Comparison of ENCODE assay signal across 15 cellular contexts in the genomic region with DNA sequence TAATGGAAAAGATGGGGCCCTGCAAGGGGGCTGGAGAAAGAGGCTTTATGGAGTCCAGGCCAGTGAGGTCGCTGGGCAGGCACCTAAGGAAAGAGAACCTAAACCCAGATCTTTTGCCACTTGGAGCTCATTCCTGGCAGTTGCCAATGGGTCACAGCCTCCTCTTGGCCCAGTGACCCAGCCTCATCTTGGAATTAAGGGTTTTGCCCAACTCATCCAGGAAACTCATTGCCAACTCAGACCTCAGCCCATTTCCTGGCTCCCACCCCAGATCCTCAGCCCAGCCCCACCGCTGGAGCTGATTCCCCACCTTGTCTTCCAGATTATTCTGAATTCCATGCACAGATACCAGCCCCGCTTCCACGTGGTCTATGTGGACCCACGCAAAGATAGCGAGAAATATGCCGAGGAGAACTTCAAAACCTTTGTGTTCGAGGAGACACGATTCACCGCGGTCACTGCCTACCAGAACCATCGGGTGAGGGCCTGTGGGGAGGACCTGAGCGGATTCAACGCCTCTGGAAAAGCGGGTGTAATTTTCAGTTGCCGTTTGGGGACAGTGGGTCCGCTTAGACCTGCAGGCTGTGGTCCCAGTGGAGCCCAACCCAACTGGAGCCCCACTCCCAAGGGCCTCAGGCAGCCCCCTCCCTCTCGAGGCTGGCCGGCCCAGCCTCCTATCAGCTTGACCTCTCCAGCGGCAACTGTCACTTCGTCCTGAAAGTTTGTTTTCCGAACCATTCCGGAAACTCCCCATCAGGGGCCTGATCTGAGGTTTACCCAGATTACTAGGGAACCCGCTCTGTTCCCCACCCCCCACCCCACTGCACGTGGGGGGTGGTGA. TPM values are rescaled to one million over a fixed set of nuclear protein-coding genes. Genes with fewer than 3 reads are reported as not detected.
DNase-seq lines count a peak whose midpoint lies in the region; ATAC-seq and TF ChIP-seq lines count a peak whose summit lies in the region.
"Had no signal": no experiment of that assay in that cellular context is flagged by ENCODE, and none has a peak within 500 bp of the region (broad histone marks: within the 10 kb centered on the region; RNA-seq: fewer than 3 reads in every experiment).

No MANE protein-coding gene starts in this region.

- H3K36me3 Mint-ChIP-seq in type B pancreatic cell = peaks cover 4% of the 10 kb centered on the region

- H3K4me3 Mint-ChIP-seq in type B pancreatic cell = peak overlapping the region; percentile 61

- H3K27me3 Mint-ChIP-seq in type B pancreatic cell = peaks cover 76% of the 10 kb centered on the region

- H3K9me3 Mint-ChIP-seq in type B pancreatic cell = no peaks in the 10 kb centered on the region

- H3K4me3 ChIP-seq in left ventricle myocardium inferior = peak overlapping the region; percentile 58
- H3K4me3 ChIP-seq in right atrium auricular region = no peak overlapping the region
- H3K4me3 ChIP-seq in SK-N-MC = no peak overlapping the region
- peak overlapping the region; percentile 22 for H3K4me3 ChIP-seq in iPS-18a (ENCODE audit: low read length)

- TF ChIP-seq CTCF in left ventricle myocardium inferior (IDR thresholded peaks at IDR 0.05; ENCODE audit: borderline replicate concordance) (no peak), right atrium auricular region (IDR thresholded peaks at IDR 0.05) (no peak), type B pancreatic cell (conservative IDR thresholded peaks at IDR 0.05) (no peak)

- DNase-seq in left ventricle myocardium inferior (no peak), right atrium auricular region (ENCODE audit: low spot score) (no peak), SK-N-MC (ENCODE audit: low read depth, low spot score) (no peak), type B pancreatic cell (ENCODE audit: extremely low spot score, unreplicated experiment) (no peak), activated gamma-delta T cell (lab: John Stamatoyannopoulos, UW) (no peak)
- DNase-seq: anterior cingulate cortex, colonic mucosa, erythroblast, NCI-H2107, thyroid gland had no signal

- no peak overlapping the region for H3K27ac Mint-ChIP-seq in type B pancreatic cell

- H3K9ac ChIP-seq in SK-N-MC (ENCODE audit: insufficient read length) = no peak overlapping the region
- no peak overlapping the region for H3K9ac ChIP-seq in iPS-18a (ENCODE audit: low read length)

- H3K9me3 ChIP-seq in left ventricle myocardium inferior (replicated peaks) (no peaks in the 10 kb centered on the region), right atrium auricular region (no peaks in the 10 kb centered on the region), SK-N-MC (ENCODE audit: low read depth, low read length) (no peaks in the 10 kb centered on the region), iPS-18a (ENCODE audit: control insufficient read depth, low read depth, low read length) (no peaks in the 10 kb centered on the region)
- H3K9me3 ChIP-seq: colonic mucosa, thyroid gland had no signal

- H3K4me1 ChIP-seq in left ventricle myocardium inferior = peaks cover 39% of the 10 kb centered on the region
- H3K4me1 ChIP-seq in right atrium auricular region = peaks cover 0 to 33% of the 10 kb centered on the region in 2 donors
- peaks cover 27% of the 10 kb centered on the region for H3K4me1 ChIP-seq in iPS-18a (ENCODE audit: control insufficient read depth, low read depth, low read length)

- ATAC-seq in GM18873 (IDR thresholded peaks at IDR 0.05; ENCODE audit: low FRiP score, unreplicated experiment) = no peak
- no peak for ATAC-seq in GM18519 (IDR thresholded peaks at IDR 0.05; ENCODE audit: low FRiP score, unreplicated experiment)

- peaks cover 94% of the 10 kb centered on the region for H3K27me3 ChIP-seq in left ventricle myocardium inferior (ENCODE audit: low read depth)
- peaks cover 26 to 51% of the 10 kb centered on the region in 2 donors for H3K27me3 ChIP-seq in right atrium auricular region
- H3K27me3 ChIP-seq in iPS-18a (ENCODE audit: control insufficient read depth, insufficient read depth, low read length) = peaks cover 95% of the 10 kb centered on the region

- H3K36me3 ChIP-seq in left ventricle myocardium inferior (no peaks in the 10 kb centered on the region), right atrium auricular region (no peaks in the 10 kb centered on the region), SK-N-MC (ENCODE audit: insufficient read depth, low read length) (peaks cover 26% of the 10 kb centered on the region; the same call in 1 of the 2 replicates), iPS-18a (ENCODE audit: control insufficient read depth, low read depth, low read length) (no peaks in the 10 kb centered on the region)
- H3K36me3 ChIP-seq: colonic mucosa, thyroid gland had no signal

- H3K27ac ChIP-seq in left ventricle myocardium inferior (replicated peaks) (no peak overlapping the region), right atrium auricular region (no peak overlapping the region), SK-N-MC (0 out of 2 replicates have a peak overlapping the region, but pooled peaks have one; percentile 42), iPS-18a (ENCODE audit: low read length) (no peak overlapping the region)
- H3K27ac ChIP-seq: colonic mucosa had no signal

- peaks cover 13% of the 10 kb centered on the region for H3K4me1 Mint-ChIP-seq in type B pancreatic cell (ENCODE audit: unreplicated experiment)

- intact Hi-C loops in left ventricle myocardium inferior (cut with micrococcal nuclease) = no loop called here

RNA-seq across cellular contexts. Expression of gene TBX1, which starts 4.3 kb away (rescaled TPM):
- 8.0 TPM for total RNA-seq in left ventricle myocardium inferior
- under 1 TPM in 1 of 2 donors, not detected in 1; 0.24 TPM for total RNA-seq in right atrium auricular region
- total RNA-seq in type B pancreatic cell (ENCODE audit: low replicate concordance) = 2.4 and 3.4 TPM in 2 replicates

RNA-seq across cellular contexts. Expression of gene GP1BB, which starts 41.5 kb away (rescaled TPM):
- total RNA-seq in left ventricle myocardium inferior (not detected), right atrium auricular region (10 to 100 TPM; 25.8 to 34.7 TPM), type B pancreatic cell (ENCODE audit: low replicate concordance) (1.9 and 2.4 TPM in 2 replicates)
- total RNA-seq: HT1080; T-helper 2 cell treated with Interferon-gamma antibody and Interleukin-4, amounts not matched to agents 100 ng/mL and 5 ng/mL, for 36 hours had no signal

RNA-seq across cellular contexts. Expression of gene SEPTIN5, which starts 50.6 kb away (rescaled TPM):
- total RNA-seq in left ventricle myocardium inferior (141 TPM), right atrium auricular region (100 to 1,000 TPM; 162 to 287 TPM), type B pancreatic cell (ENCODE audit: low replicate concordance) (45.7 and 54.6 TPM in 2 replicates)
- total RNA-seq: T-helper 2 cell treated with Interferon-gamma antibody and Interleukin-4, amounts not matched to agents 100 ng/mL and 5 ng/mL, for 36 hours had no signal

Comparison
In these comparisons a context has a peak if more than half of its experiments do, and no peak if none do; other contexts are left out.
1. H3K4me3 ChIP-seq: peak in left ventricle myocardium inferior (single experiment) and iPS-18a (single experiment); none in right atrium auricular region (0 of 2) and SK-N-MC (single experiment).